ENCODE assay signal across 17 cellular contexts in the genomic region with DNA sequence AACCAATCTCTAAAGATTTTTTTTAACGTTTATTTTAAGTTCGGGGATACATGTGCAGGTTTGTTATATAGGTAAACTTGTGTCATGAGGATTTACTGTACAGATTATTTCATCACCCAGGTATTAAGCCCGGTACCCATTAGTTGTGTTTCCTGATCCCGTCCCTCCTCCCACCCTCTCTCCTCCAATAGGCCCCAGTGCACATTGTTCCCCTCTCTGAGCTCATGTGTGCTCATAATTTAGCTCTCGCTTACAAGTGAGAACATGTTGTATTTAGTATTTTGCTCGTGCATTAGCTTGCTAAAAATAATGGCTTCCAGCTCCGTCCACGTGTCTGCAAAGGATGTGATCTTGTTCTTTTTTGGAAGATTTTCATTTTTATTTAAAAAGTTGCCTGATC.
DNase-seq lines count a peak whose midpoint lies in the region.
"Had no signal": no experiment of that assay in that cellular context is flagged by ENCODE, and none has a peak within 500 bp of the region (broad histone marks: within the 10 kb centered on the region; RNA-seq: fewer than 3 reads in every experiment).

No MANE protein-coding gene starts in this region.

- H4K8ac ChIP-seq in neuronal stem cell (ENCODE audit: low read depth, low read length), result no peak overlapping the region

- no peak overlapping the region for H3K18ac ChIP-seq in neuronal stem cell (ENCODE audit: low read length)

- no peak overlapping the region for H2BK120ac ChIP-seq in neuronal stem cell (ENCODE audit: low read depth, low read length)

- no peak overlapping the region for H3K4me3 ChIP-seq in neuronal stem cell (ENCODE audit: low read length in 2 of 2)

- H4K91ac ChIP-seq in neuronal stem cell (ENCODE audit: low read depth, low read length, poor library complexity), result no peak overlapping the region

- H3K36me3 ChIP-seq in neuronal stem cell (replicated peaks in 1 of 2; ENCODE audit: control insufficient read depth in 2 of 2, insufficient read depth in 2 of 2, low read length in 2 of 2), result no peaks in the 10 kb centered on the region

- no peak overlapping the region for H2AK5ac ChIP-seq in neuronal stem cell (ENCODE audit: low read depth, low read length)

- peak overlapping the region; percentile 24 for H2AFZ ChIP-seq in neuronal stem cell (ENCODE audit: low read length)

- no peak overlapping the region for H3K4me2 ChIP-seq in neuronal stem cell (ENCODE audit: insufficient read depth, low read length, poor library complexity, severe bottlenecking)

- H2BK12ac ChIP-seq in neuronal stem cell (ENCODE audit: low read length), result no peak overlapping the region

- no peak overlapping the region for H3K9ac ChIP-seq in neuronal stem cell (ENCODE audit: low read depth, low read length, poor library complexity)

- no peak overlapping the region for H3K14ac ChIP-seq in neuronal stem cell (ENCODE audit: low read length)

- H3K23ac ChIP-seq in neuronal stem cell (ENCODE audit: low read depth, low read length, poor library complexity), result no peak overlapping the region

- H3K4ac ChIP-seq in neuronal stem cell (ENCODE audit: low read length), result no peak overlapping the region

- no peak overlapping the region for H2BK5ac ChIP-seq in neuronal stem cell (ENCODE audit: low read length)

- H3K27ac ChIP-seq in epithelial cell of prostate (peak overlapping the region; percentile 11), neuronal stem cell (replicated peaks; ENCODE audit: low read length) (no peak overlapping the region)

- peaks cover 0 to 3% of the 10 kb centered on the region in 2 donors for H3K4me1 ChIP-seq in neuronal stem cell (ENCODE audit: control insufficient read depth in 2 of 2, insufficient read depth in 1 of 2, low read depth in 1 of 2, low read length in 2 of 2)

- H2BK15ac ChIP-seq in neuronal stem cell (ENCODE audit: low read length), result no peak overlapping the region

- DNase-seq in NCI-H146 (lab: John Stamatoyannopoulos, UW) (peak; percentile 19), NCI-H146 treated with DMSO at 0.1 percent for 48 hours (lab: John Stamatoyannopoulos, UW; ENCODE audit: unreplicated experiment) (no peak), NCI-H774 (lab: John Stamatoyannopoulos, UW) (peak; percentile 9), epithelial cell of prostate (ENCODE audit: low read depth, low spot score) (peak; percentile 20), neuronal stem cell (ENCODE audit: low spot score) (no peak), Ammon's horn (ENCODE audit: low spot score) (no peak), cerebellar nuclear complex (lab: John Stamatoyannopoulos, UW) (no peak)
- no peak for DNase-seq in stimulated activated CD8-positive, alpha-beta memory T cell treated with anti-CD3 and anti-CD28 coated beads, Interleukin-4, amount 100 ng/mL, for 48 hours
- DNase-seq: 8988T; C1 segment of cervical spinal cord; Calu3; CD4-positive, alpha-beta T cell; DMS 273 treated with DMSO at 0.1 percent for 48 hours; DMS79 treated with DMSO at 0.1 percent for 48 hours; EL; GOT3; H9 had no signal

- no peaks in the 10 kb centered on the region for H3K79me1 ChIP-seq in neuronal stem cell (ENCODE audit: low read depth, low read length)

- no CpG with 5 or more reads among the region's 8 CpGs for WGBS in neuronal stem cell (ENCODE audit: extremely low coverage in 2 of 2, insufficient read length in 2 of 2, insufficient replicate concordance in 1 of 2), 2 donors

- no peaks in the 10 kb centered on the region for H3K27me3 ChIP-seq in neuronal stem cell (ENCODE audit: control insufficient read depth in 3 of 3, insufficient read depth in 3 of 3, low read depth in 1 of 3, low read length in 3 of 3)

- no peaks in the 10 kb centered on the region for H3K9me3 ChIP-seq in neuronal stem cell (replicated peaks in 1 of 2; ENCODE audit: control insufficient read depth in 2 of 2, insufficient read depth in 1 of 2, low read depth in 1 of 2, low read length in 2 of 2)

Comparison
In these comparisons a context has a peak if more than half of its experiments do, and no peak if none do; other contexts are left out.
1. DNase-seq: peak in NCI-H146 (single experiment), NCI-H774 (single experiment) and epithelial cell of prostate (single experiment); none in NCI-H146 treated with DMSO at 0.1 percent for 48 hours (single experiment), neuronal stem cell (single experiment), Ammon's horn (single experiment), cerebellar nuclear complex (0 of 2) and stimulated activated CD8-positive, alpha-beta memory T cell treated with anti-CD3 and anti-CD28 coated beads, Interleukin-4, amount 100 ng/mL, for 48 hours (single experiment).